1 cellular context compared by ENCODE assay signal in the genomic region with DNA sequence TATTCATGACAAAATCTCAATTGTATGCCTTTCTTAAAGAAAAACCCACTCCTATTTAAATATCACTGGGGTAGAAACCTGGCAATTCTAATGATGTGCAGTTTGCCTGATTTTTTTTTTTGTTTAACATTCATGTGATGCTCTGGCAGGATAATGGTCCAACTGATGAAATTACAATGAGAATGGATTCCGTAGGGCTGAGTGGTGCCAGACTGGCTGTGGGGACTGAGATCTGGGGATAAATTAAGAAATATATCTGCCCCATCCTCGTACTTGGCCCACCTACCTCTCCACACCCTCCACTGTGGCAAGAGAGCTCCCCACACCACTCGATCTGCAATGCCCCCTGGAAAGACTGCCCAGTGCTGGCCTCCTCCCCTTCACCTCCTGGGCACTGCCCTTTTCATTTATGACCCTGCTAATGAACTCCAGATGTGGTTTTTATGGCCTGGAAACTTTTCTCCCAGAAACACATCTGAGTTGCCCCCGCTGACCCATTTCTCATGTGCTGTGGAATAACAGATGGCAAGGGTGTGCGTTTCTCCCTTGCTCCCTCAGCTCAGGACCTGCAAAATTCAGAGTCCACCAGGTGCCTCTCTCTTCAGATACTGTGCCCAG.
TF ChIP-seq lines count a peak whose summit lies in the region.

No MANE protein-coding gene starts in this region.

TF ChIP-seq in SK-N-SH treated with all-trans-retinoic acid at 6 μM for 48 hours, 23 proteins besides CTCF, POLR2A, EP300 and RAD21 (continued from another document):
- TF ChIP-seq TOX (CRISPR knock-in tag; IDR thresholded peaks at IDR 0.05; ENCODE audit: borderline replicate concordance) (no peak), ISL1 (CRISPR knock-in tag; IDR thresholded peaks at IDR 0.05) (peak; percentile 55), ARNTL (CRISPR knock-in tag; IDR thresholded peaks at IDR 0.05; ENCODE audit: borderline replicate concordance, low read depth) (no peak), RARB (CRISPR knock-in tag; IDR thresholded peaks at IDR 0.05) (no peak), BACH2 (CRISPR knock-in tag; IDR thresholded peaks at IDR 0.05; ENCODE audit: borderline replicate concordance) (no peak), OSR1 (CRISPR knock-in tag; IDR thresholded peaks at IDR 0.05) (no peak), ZFP3 (CRISPR knock-in tag; IDR thresholded peaks at IDR 0.05) (peak; percentile 73; the same call in 1 of the 2 replicates)
- TF ChIP-seq, protein P1, sequence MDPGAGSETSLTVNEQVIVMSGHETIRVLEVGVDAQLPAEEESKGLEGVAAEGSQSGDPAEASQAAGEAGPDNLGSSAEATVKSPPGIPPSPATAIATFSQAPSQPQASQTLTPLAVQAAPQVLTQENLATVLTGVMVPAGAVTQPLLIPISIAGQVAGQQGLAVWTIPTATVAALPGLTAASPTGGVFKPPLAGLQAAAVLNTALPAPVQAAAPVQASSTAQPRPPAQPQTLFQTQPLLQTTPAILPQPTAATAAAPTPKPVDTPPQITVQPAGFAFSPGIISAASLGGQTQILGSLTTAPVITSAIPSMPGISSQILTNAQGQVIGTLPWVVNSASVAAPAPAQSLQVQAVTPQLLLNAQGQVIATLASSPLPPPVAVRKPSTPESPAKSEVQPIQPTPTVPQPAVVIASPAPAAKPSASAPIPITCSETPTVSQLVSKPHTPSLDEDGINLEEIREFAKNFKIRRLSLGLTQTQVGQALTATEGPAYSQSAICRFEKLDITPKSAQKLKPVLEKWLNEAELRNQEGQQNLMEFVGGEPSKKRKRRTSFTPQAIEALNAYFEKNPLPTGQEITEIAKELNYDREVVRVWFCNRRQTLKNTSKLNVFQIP (CRISPR knock-in tag; IDR thresholded peaks at IDR 0.05; ENCODE audit: borderline replicate concordance, low read depth), result no peak
